In genomic region chr11:130652671-130653335, GRCh38 we compare ENCODE assay signal across 8 cellular contexts.
DNase-seq lines count a peak whose midpoint lies in the region; ATAC-seq and TF ChIP-seq lines count a peak whose summit lies in the region.
"Had no signal": no experiment of that assay in that cellular context is flagged by ENCODE, and none has a peak within 500 bp of the region (broad histone marks: within the 10 kb centered on the region; RNA-seq: fewer than 3 reads in every experiment).

No MANE protein-coding gene starts in this region.

- TF ChIP-seq POLR2A in NB4 (IDR thresholded peaks at IDR 0.05; ENCODE audit: extremely low read depth, insufficient read length) (no peak), vagina (IDR thresholded peaks at IDR 0.05) (no peak)

- H3K27me3 ChIP-seq in mesenchymal stem cell (ENCODE audit: control insufficient read depth in 1 of 2, insufficient read depth in 1 of 2, low read length in 2 of 2) (no peaks in the 10 kb centered on the region), vagina (no peaks in the 10 kb centered on the region)

- WGBS in mesenchymal stem cell = 100% methylated on average over 3 of the region's 3 CpGs

- intact Hi-C loops in vagina (cut with DNase I) = no loop called here

- no peak overlapping the region for H3K18ac ChIP-seq in mesenchymal stem cell (ENCODE audit: low read depth in 1 of 2, low read length in 2 of 2)

- no peak for TF ChIP-seq CTCF in NB4 (IDR thresholded peaks at IDR 0.05; ENCODE audit: low read depth, low read length)
- no peak for TF ChIP-seq CTCF in epithelial cell of proximal tubule (conservative IDR thresholded peaks at IDR 0.05; ENCODE audit: low read depth, low read length)
- TF ChIP-seq CTCF in vagina (IDR thresholded peaks at IDR 0.05) = no peak

- no peak overlapping the region for H3K14ac ChIP-seq in mesenchymal stem cell (ENCODE audit: low read length in 2 of 2)

- ATAC-seq in GM19023 (IDR thresholded peaks at IDR 0.05; ENCODE audit: unreplicated experiment) = no peak
- ATAC-seq: naive thymus-derived CD4-positive, alpha-beta T cell had no signal

- H3K9me3 ChIP-seq in mesenchymal stem cell (ENCODE audit: control insufficient read depth, low read length) = peaks cover 9% of the 10 kb centered on the region
- no peaks in the 10 kb centered on the region for H3K9me3 ChIP-seq in vagina

- no peak overlapping the region for H3K4me2 ChIP-seq in mesenchymal stem cell (ENCODE audit: low read length, poor library complexity, severe bottlenecking)

- H3K4me3 ChIP-seq in NB4 (ENCODE audit: low read depth, low read length) (no peak overlapping the region), epithelial cell of proximal tubule (ENCODE audit: low read depth, low read length) (no peak overlapping the region), mesenchymal stem cell (ENCODE audit: insufficient read depth in 1 of 2, low read depth in 1 of 2, low read length in 2 of 2) (peak overlapping the region in 1 of 2 experiments; percentile 32), vagina (no peak overlapping the region)

- H3K23ac ChIP-seq in mesenchymal stem cell (ENCODE audit: low read length in 2 of 2) = no peak overlapping the region

- no peaks in the 10 kb centered on the region for H3K79me1 ChIP-seq in mesenchymal stem cell (replicated peaks; ENCODE audit: low read length, poor library complexity, severe bottlenecking)

- no peak overlapping the region for H2AK5ac ChIP-seq in mesenchymal stem cell (ENCODE audit: low read length, severe bottlenecking)

- H4K91ac ChIP-seq in mesenchymal stem cell (ENCODE audit: low read length) = no peak overlapping the region

- H3K27ac ChIP-seq in mesenchymal stem cell (ENCODE audit: low read length, poor library complexity, severe bottlenecking) (no peak overlapping the region), vagina (peak overlapping the region; percentile 40)

- H2BK12ac ChIP-seq in mesenchymal stem cell (ENCODE audit: low read length in 2 of 2) = no peak overlapping the region

- H2AFZ ChIP-seq in mesenchymal stem cell (ENCODE audit: low read depth, low read length) = no peak overlapping the region

- H3K4ac ChIP-seq in mesenchymal stem cell (ENCODE audit: low read depth in 1 of 2, low read length in 2 of 2) = no peak overlapping the region

- no peak overlapping the region for H2BK15ac ChIP-seq in mesenchymal stem cell (ENCODE audit: low read depth, poor library complexity, severe bottlenecking)

- H4K8ac ChIP-seq in mesenchymal stem cell (ENCODE audit: low read length) = no peak overlapping the region

- H3K4me1 ChIP-seq in mesenchymal stem cell (ENCODE audit: control insufficient read depth, insufficient read depth, low read depth, low read length) = peaks cover 3% of the 10 kb centered on the region
- H3K4me1 ChIP-seq in vagina = peaks cover 35% of the 10 kb centered on the region

- no peak overlapping the region for H2BK5ac ChIP-seq in mesenchymal stem cell (ENCODE audit: low read depth, low read length, poor library complexity, severe bottlenecking)

- H3K9ac ChIP-seq in mesenchymal stem cell (ENCODE audit: low read length) = peak overlapping the region; percentile 74

- no peaks in the 10 kb centered on the region for H3K36me3 ChIP-seq in mesenchymal stem cell (ENCODE audit: control insufficient read depth in 1 of 2, insufficient read depth in 2 of 2, low read depth in 1 of 2, low read length in 2 of 2)
- H3K36me3 ChIP-seq in vagina = no peaks in the 10 kb centered on the region

- H2BK120ac ChIP-seq in mesenchymal stem cell (ENCODE audit: low read depth, low read length) = no peak overlapping the region

- DNase-seq in NB4 (ENCODE audit: low read depth) (peak; percentile 30), epithelial cell of proximal tubule (ENCODE audit: low read depth) (peak; percentile 92), mesenchymal stem cell (peak; percentile 81), vagina (ENCODE audit: extremely low spot score in 2 of 2) (peak in 1 of 2 donors; percentile 89), globus pallidus (ENCODE audit: low spot score) (no peak)
- no peak for DNase-seq in effector CD4-positive, alpha-beta T cell
- DNase-seq: naive thymus-derived CD4-positive, alpha-beta T cell had no signal

Comparison
In these comparisons a context has a peak if more than half of its experiments do, and no peak if none do; other contexts are left out.
1. DNase-seq: peak in NB4 (single experiment), epithelial cell of proximal tubule (single experiment) and mesenchymal stem cell (single experiment); none in effector CD4-positive, alpha-beta T cell (single experiment) and globus pallidus (single experiment).